In the genomic region with DNA sequence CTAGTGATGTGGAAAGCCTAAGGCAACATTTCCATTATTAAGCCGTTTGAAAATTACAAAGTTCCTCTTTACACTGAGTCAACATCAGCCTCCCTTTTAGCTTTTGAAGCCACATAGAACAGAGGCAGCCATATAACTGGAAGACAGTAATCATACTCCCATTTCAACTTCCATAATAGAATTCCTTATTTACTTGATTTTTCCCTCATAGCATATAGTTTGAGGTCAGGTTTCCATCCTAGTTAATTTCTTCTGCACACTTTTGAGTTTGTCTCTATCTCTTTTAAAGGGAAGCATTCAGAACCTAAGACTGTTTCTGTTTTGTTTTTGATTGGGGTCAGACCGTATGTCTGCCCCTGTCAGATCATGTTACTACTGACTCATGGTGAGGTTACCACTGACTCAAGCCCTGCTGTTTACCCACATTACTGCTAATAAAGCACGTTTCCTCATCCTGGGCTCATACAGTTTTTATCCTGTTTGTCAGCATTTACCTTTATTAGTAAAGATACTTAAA, we compare ENCODE assay signal across 8 cellular contexts.
DNase-seq lines count a peak whose midpoint lies in the region; ATAC-seq and TF ChIP-seq lines count a peak whose summit lies in the region.

No MANE protein-coding gene starts in this region.

- H3K4me1 Mint-ChIP-seq in CD4-positive, alpha-beta memory T cell = peaks cover 12 to 18% (median 15%) of the 10 kb centered on the region in 4 donors

- ATAC-seq in HG03342 (IDR thresholded peaks at IDR 0.05; ENCODE audit: unreplicated experiment) = peak; percentile 49

- peaks cover 0 to 1% of the 10 kb centered on the region in 2 donors for H3K27me3 Mint-ChIP-seq in CD4-positive, alpha-beta memory T cell

- POLR2A ChIA-PET in OCI-LY7 (lab: Charles Lee) = no interaction called here
- POLR2A ChIA-PET in CD4-positive, alpha-beta memory T cell (lab: Charles Lee; ENCODE audit: partially characterized antibody) = interaction anchor here (1.3 kb wide), 1 partner anchor 294 kb away, joined by 4 read pairs; no protein-coding TSS in a partner anchor

- H3K27me3 ChIP-seq in CD4-positive, alpha-beta memory T cell (ENCODE audit: insufficient read depth, low read length) = no peaks in the 10 kb centered on the region

- H3K4me3 Mint-ChIP-seq in CD4-positive, alpha-beta memory T cell = no peak overlapping the region

- H3K4me3 ChIP-seq in foreskin fibroblast (ENCODE audit: low read depth in 1 of 2, low read length in 2 of 2) (no peak overlapping the region), OCI-LY7 (ENCODE audit: low read depth, low read length, poor library complexity, severe bottlenecking) (no peak overlapping the region)
- H3K4me3 ChIP-seq in CD4-positive, alpha-beta memory T cell (ENCODE audit: low read length in 2 of 2) = no peak overlapping the region

- in situ Hi-C loops in SK-MEL-5 (cut with HindIII; ENCODE audit: low pct_unique_long_range_greater_than_20kb, low sequenced_read_pairs) = no loop called here

- BruUV-seq in OCI-LY7 (replicated peaks; lab: Mats Ljungman, UMichigan) = no TSS peak

- H3K4me2 ChIP-seq in OCI-LY7 (ENCODE audit: low read length) = no peak overlapping the region

- H4K20me1 ChIP-seq in OCI-LY7 (ENCODE audit: insufficient read depth, low read length) = no peaks in the 10 kb centered on the region

- H3K27ac ChIP-seq in OCI-LY7 (ENCODE audit: low read depth, low read length, poor library complexity, severe bottlenecking) = no peak overlapping the region
- H3K27ac ChIP-seq in CD4-positive, alpha-beta memory T cell (ENCODE audit: low read depth, low read length) = no peak overlapping the region

- no peak overlapping the region for H2AFZ ChIP-seq in OCI-LY7 (ENCODE audit: low read length)

- no peak for TF ChIP-seq CTCF in foreskin fibroblast (IDR thresholded peaks at IDR 0.05; ENCODE audit: low read depth, low read length)
- no peak for TF ChIP-seq CTCF in OCI-LY7 (conservative IDR thresholded peaks at IDR 0.05; ENCODE audit: low read length)

- H3K9me3 Mint-ChIP-seq in CD4-positive, alpha-beta memory T cell = peaks cover 0 to 9% (median 0%) of the 10 kb centered on the region in 8 donors

- DNase-seq in stimulated activated CD4-positive, alpha-beta T cell treated with anti-CD3 and anti-CD28 coated beads, Interleukin-1b, Interleukin-23, amount 100 ng/mL, for 48 hours = peak; percentile 19
- no peak for DNase-seq in stimulated activated CD4-positive, alpha-beta T cell treated with anti-CD3 and anti-CD28 coated beads, Interleukin-2, amount 100 ng/mL, for 48 hours
- DNase-seq in SK-MEL-5 (ENCODE audit: low read depth, low spot score) = peak; percentile 55
- peak; percentile 90 to 94 for DNase-seq in foreskin fibroblast
- DNase-seq in OCI-LY7 (ENCODE audit: low spot score) = no peak
- DNase-seq in NCI-H524 treated with DMSO at 0.1 percent for 48 hours (lab: John Stamatoyannopoulos, UW) = no peak
- no peak for DNase-seq in CD4-positive, alpha-beta memory T cell

- no peaks in the 10 kb centered on the region for H3K4me1 ChIP-seq in OCI-LY7 (ENCODE audit: insufficient read depth, low read length, poor library complexity, severe bottlenecking)
- H3K4me1 ChIP-seq in CD4-positive, alpha-beta memory T cell (ENCODE audit: insufficient read depth, low read length) = peaks cover 14% of the 10 kb centered on the region

- no peak overlapping the region for H3K27ac Mint-ChIP-seq in CD4-positive, alpha-beta memory T cell

- H3K9me2 ChIP-seq in OCI-LY7 (ENCODE audit: insufficient read depth, low read length) = peaks cover 4% of the 10 kb centered on the region; the same call in 1 of the 2 replicates

- H3K36me3 Mint-ChIP-seq in CD4-positive, alpha-beta memory T cell = peaks cover 0 to 7% of the 10 kb centered on the region in 2 donors

- no peaks in the 10 kb centered on the region for H3K9me3 ChIP-seq in OCI-LY7 (ENCODE audit: low read length)
- H3K9me3 ChIP-seq in CD4-positive, alpha-beta memory T cell (ENCODE audit: control insufficient read depth in 1 of 2, low read length in 2 of 2) = no peaks in the 10 kb centered on the region

- no peaks in the 10 kb centered on the region for H3K36me3 ChIP-seq in OCI-LY7 (ENCODE audit: insufficient read depth, low read length)
- no peaks in the 10 kb centered on the region for H3K36me3 ChIP-seq in CD4-positive, alpha-beta memory T cell (ENCODE audit: insufficient read depth, low read length)

- H3K79me2 ChIP-seq in OCI-LY7 (ENCODE audit: insufficient read depth, low read depth, low read length) = no peaks in the 10 kb centered on the region

- CTCF ChIA-PET in OCI-LY7 (lab: Charles Lee; ENCODE audit: unreplicated experiment) = interaction anchor here (1.4 kb wide), 1 partner anchor 9 kb away, joined by 3 read pairs; no protein-coding TSS in a partner anchor
- CTCF ChIA-PET in CD4-positive, alpha-beta memory T cell (lab: Charles Lee; ENCODE audit: partially characterized antibody) = interaction anchor here (1.1 to 1.4 kb wide), 3 partner anchors 141 to 363 kb away, joined by 3 to 4 read pairs (median 3); no protein-coding TSS in a partner anchor

- intact Hi-C loops in OCI-LY7 (cut with micrococcal nuclease; ENCODE audit: unreplicated experiment) = loop anchor here (10.0 kb wide), 1 partner anchor 510 kb away; no protein-coding TSS in a partner anchor
- intact Hi-C loops in CD4-positive, alpha-beta memory T cell (cut with micrococcal nuclease) = loop anchor here (5.0 kb wide), 1 partner anchor 148 kb away; no protein-coding TSS in a partner anchor

Comparison
In these comparisons a context has a peak if more than half of its experiments do, and no peak if none do; other contexts are left out.
1. DNase-seq: peak in stimulated activated CD4-positive, alpha-beta T cell treated with anti-CD3 and anti-CD28 coated beads, Interleukin-1b, Interleukin-23, amount 100 ng/mL, for 48 hours (single experiment), SK-MEL-5 (single experiment) and foreskin fibroblast (2 of 2); none in stimulated activated CD4-positive, alpha-beta T cell treated with anti-CD3 and anti-CD28 coated beads, Interleukin-2, amount 100 ng/mL, for 48 hours (0 of 2), OCI-LY7 (single experiment), NCI-H524 treated with DMSO at 0.1 percent for 48 hours (single experiment) and CD4-positive, alpha-beta memory T cell (0 of 5).